In genomic region chr2:63578767-63579166, GRCh38 we compare ENCODE assay signal across 27 cellular contexts. TPM values are rescaled to one million over a fixed set of nuclear protein-coding genes. Genes with fewer than 3 reads are reported as not detected.
A peak's percentile ranks its signal among the peaks of the same experiment; 100 is the strongest.
DNase-seq lines count a peak whose midpoint lies in the region; ATAC-seq, FAIRE-seq and TF ChIP-seq lines count a peak whose summit lies in the region.
"Had no signal": no experiment of that assay in that cellular context is flagged by ENCODE, and none has a peak within 500 bp of the region (broad histone marks: within the 10 kb centered on the region; RNA-seq: fewer than 3 reads in every experiment).

No MANE protein-coding gene starts in this region.

- H3K4me1 Mint-ChIP-seq in activated CD4-positive, alpha-beta memory T cell treated with anti-CD3 and anti-CD28 coated beads, Interleukin-2, amount 10 ng/mL, durations not matched to agents 7 days and 5 days: no peaks in the 10 kb centered on the region

- no peak overlapping the region for H3K4me3 Mint-ChIP-seq in activated CD4-positive, alpha-beta memory T cell treated with anti-CD3 and anti-CD28 coated beads, Interleukin-2, amount 10 ng/mL, durations not matched to agents 7 days and 5 days
- H3K4me3 Mint-ChIP-seq: B cell; CD4-positive, alpha-beta T cell; CD8-positive, alpha-beta T cell had no signal

- in situ Hi-C loops in HepG2 (cut with HindIII; ENCODE audit: extremely low pct_ligation_motif_present, low pct_unique_long_range_greater_than_20kb): no loop called here

- H3K4me1 ChIP-seq in HepG2 (ENCODE audit: insufficient read depth, low read length) (no peaks in the 10 kb centered on the region), right lobe of liver (no peaks in the 10 kb centered on the region), HUES48 (ENCODE audit: control insufficient read depth, insufficient read depth, low read length) (peaks cover 22% of the 10 kb centered on the region), Karpas-422 (ENCODE audit: low read length) (no peaks in the 10 kb centered on the region)
- H3K4me1 ChIP-seq: A549, Caco-2 had no signal

- no peaks in the 10 kb centered on the region for H4K20me1 ChIP-seq in HepG2 (ENCODE audit: insufficient read depth, low read length)
- 0 out of 2 replicates have a peak, but pooled peaks cover 8% of the 10 kb centered on the region for H4K20me1 ChIP-seq in Karpas-422 (ENCODE audit: insufficient read depth, low read depth, low read length)
- H4K20me1 ChIP-seq: BLaER1 treated with 17β-estradiol and CSF1 and Interleukin-3, amounts not matched to agents 10 nM and 100 nM had no signal

- intact Hi-C loops in HepG2 (cut with micrococcal nuclease; ENCODE audit: unreplicated experiment): no loop called here
- intact Hi-C loops in right lobe of liver (cut with DNase I): no loop called here

- no peaks in the 10 kb centered on the region for H3K27me3 ChIP-seq in HepG2 (ENCODE audit: control insufficient read depth in 1 of 2, insufficient read depth in 2 of 2, low read length in 2 of 2)
- no peaks in the 10 kb centered on the region for H3K27me3 ChIP-seq in right lobe of liver
- H3K27me3 ChIP-seq in HUES48 (ENCODE audit: control insufficient read depth, insufficient read depth, low read length): no peaks in the 10 kb centered on the region
- H3K27me3 ChIP-seq in Karpas-422 (ENCODE audit: low read length): no peaks in the 10 kb centered on the region
- H3K27me3 ChIP-seq: BLaER1 treated with 17β-estradiol and CSF1 and Interleukin-3, amounts not matched to agents 10 nM and 100 nM had no signal

- POLR2A ChIA-PET in HepG2 (lab: Yijun Ruan, JAX): no interaction called here
- POLR2A ChIA-PET in activated CD4-positive, alpha-beta memory T cell treated with anti-CD3 and anti-CD28 coated beads, Interleukin-2, amount 10 ng/mL, durations not matched to agents 7 days and 5 days (lab: Charles Lee): interaction anchor here (1.8 kb wide), 1 partner anchor 9 kb away, joined by 5 read pairs; the partner anchor contains the start of gene WDPCP

- no peaks in the 10 kb centered on the region for H3K36me3 Mint-ChIP-seq in activated CD4-positive, alpha-beta memory T cell treated with anti-CD3 and anti-CD28 coated beads, Interleukin-2, amount 10 ng/mL, durations not matched to agents 7 days and 5 days (ENCODE audit: low read depth)

- 0 out of 2 replicates have a peak, but pooled peaks cover 2% of the 10 kb centered on the region for H3K9me2 ChIP-seq in Karpas-422 (replicated peaks; ENCODE audit: insufficient read depth, low read length)

- H3K9ac ChIP-seq in HepG2 (ENCODE audit: insufficient read depth, low read depth, low read length): no peak overlapping the region
- no peak overlapping the region for H3K9ac ChIP-seq in HUES48 (ENCODE audit: low read depth, low read length)
- H3K9ac ChIP-seq in Karpas-422 (ENCODE audit: low read length): no peak overlapping the region
- H3K9ac ChIP-seq: BLaER1 treated with 17β-estradiol and CSF1 and Interleukin-3, amounts not matched to agents 10 nM and 100 nM had no signal

- no peak for DNase-seq in HepG2 (ENCODE audit: low spot score)
- no peak for DNase-seq in right lobe of liver
- DNase-seq in Karpas-422: peak; percentile 10
- no peak for DNase-seq in activated CD4-positive, alpha-beta memory T cell treated with anti-CD3 and anti-CD28 coated beads, Interleukin-2, amount 10 ng/mL, durations not matched to agents 7 days and 5 days
- DNase-seq in DMS 273 treated with DMSO at 0.1 percent for 48 hours (lab: John Stamatoyannopoulos, UW): no peak
- DNase-seq: AML-193; Caco-2; Calu3; CD4-positive, alpha-beta T cell; CD8-positive, alpha-beta T cell; DMS153; DMS53; DMS79; DND-41; EL; GDM1 had no signal

- TF ChIP-seq CTCF in HepG2 (CRISPR knock-in tag; IDR thresholded peaks at IDR 0.05) (no peak), right lobe of liver (IDR thresholded peaks at IDR 0.05) (no peak)

- no peak for TF ChIP-seq RAD21 in HepG2 (CRISPR knock-in tag; IDR thresholded peaks at IDR 0.05)

- BruUV-seq in HepG2 (replicated peaks; lab: Mats Ljungman, UMichigan): no TSS peak

- no peak for FAIRE-seq in HepG2 (lab: Jason Lieb, UNC)
- FAIRE-seq: A549, D721Med, GM12878, GM12892, GM18507 had no signal

- H3K4me2 ChIP-seq in HepG2 (ENCODE audit: low read depth, low read length) (no peak overlapping the region), Karpas-422 (ENCODE audit: low read depth, low read length, poor library complexity, severe bottlenecking) (no peak overlapping the region)
- H3K4me2 ChIP-seq: A549; BLaER1 treated with 17β-estradiol and CSF1 and Interleukin-3, amounts not matched to agents 10 nM and 100 nM had no signal

- no peak overlapping the region for H3K4me3 ChIP-seq in HepG2 (replicated peaks in 1 of 3; ENCODE audit: insufficient read depth in 1 of 3, low read depth in 2 of 3, low read length in 3 of 3)
- no peak overlapping the region for H3K4me3 ChIP-seq in right lobe of liver
- no peak overlapping the region for H3K4me3 ChIP-seq in HUES48 (ENCODE audit: low read depth, low read length)
- H3K4me3 ChIP-seq in Karpas-422 (ENCODE audit: low read length): no peak overlapping the region
- H3K4me3 ChIP-seq: A549; BLaER1 treated with 17β-estradiol and CSF1 and Interleukin-3, amounts not matched to agents 10 nM and 100 nM; GM12878 had no signal

- H3K36me3 ChIP-seq in HepG2 (replicated peaks in 1 of 2; ENCODE audit: control insufficient read depth in 1 of 2, insufficient read depth in 2 of 2, low read length in 2 of 2): no peaks in the 10 kb centered on the region
- no peaks in the 10 kb centered on the region for H3K36me3 ChIP-seq in right lobe of liver
- H3K36me3 ChIP-seq in HUES48 (ENCODE audit: control insufficient read depth, insufficient read depth, low read length): no peaks in the 10 kb centered on the region
- no peaks in the 10 kb centered on the region for H3K36me3 ChIP-seq in Karpas-422 (ENCODE audit: insufficient read depth, low read length)

- WGBS in HepG2 (ENCODE audit: low lambda C conversion rate): 97% methylated on average over 3 of the region's 3 CpGs
- 98% methylated on average over 3 of the region's 3 CpGs for WGBS in right lobe of liver (ENCODE audit: insufficient coverage, low coverage, low lambda C conversion rate, missing lambda C conversion rate)

- H3K27ac Mint-ChIP-seq in activated CD4-positive, alpha-beta memory T cell treated with anti-CD3 and anti-CD28 coated beads, Interleukin-2, amount 10 ng/mL, durations not matched to agents 7 days and 5 days: no peak overlapping the region
- H3K27ac Mint-ChIP-seq: B cell; CD4-positive, alpha-beta T cell; CD8-positive, alpha-beta T cell had no signal

- no peaks in the 10 kb centered on the region for H3K9me3 ChIP-seq in HepG2 (ENCODE audit: low read length)
- no peaks in the 10 kb centered on the region for H3K9me3 ChIP-seq in right lobe of liver
- no peaks in the 10 kb centered on the region for H3K9me3 ChIP-seq in HUES48 (ENCODE audit: control insufficient read depth, insufficient read depth, low read length)
- H3K9me3 ChIP-seq in Karpas-422 (ENCODE audit: low read length): peaks cover 5% of the 10 kb centered on the region
- H3K9me3 ChIP-seq: A549, Caco-2 had no signal

- TF ChIP-seq POLR2A in HepG2 (IDR thresholded peaks at IDR 0.05; ENCODE audit: insufficient read depth in 1 of 2, low read depth in 2 of 2, low read length in 2 of 2) (no peak), right lobe of liver (IDR thresholded peaks at IDR 0.05) (no peak)

- H3K27ac ChIP-seq in HepG2 (ENCODE audit: extremely low read length, insufficient read depth, low read length): no peak overlapping the region
- H3K27ac ChIP-seq in right lobe of liver: no peak overlapping the region
- peak overlapping the region; percentile 54 for H3K27ac ChIP-seq in HUES48 (ENCODE audit: low read depth, low read length)
- no peak overlapping the region for H3K27ac ChIP-seq in Karpas-422 (ENCODE audit: low read length)
- H3K27ac ChIP-seq: 22Rv1; A549; BLaER1 treated with 17β-estradiol and CSF1 and Interleukin-3, amounts not matched to agents 10 nM and 100 nM; C4-2B had no signal

- no peak overlapping the region for H2AFZ ChIP-seq in HepG2 (ENCODE audit: low read length)
- no peak overlapping the region for H2AFZ ChIP-seq in Karpas-422 (ENCODE audit: low read length)

- TF ChIP-seq EP300 in HepG2 (IDR thresholded peaks at IDR 0.05; ENCODE audit: low read depth in 2 of 2, low read length in 2 of 2) (no peak), HepG2 (CRISPR knock-in tag; IDR thresholded peaks at IDR 0.05; ENCODE audit: borderline replicate concordance) (no peak)

- H3K9me3 Mint-ChIP-seq in activated CD4-positive, alpha-beta memory T cell treated with anti-CD3 and anti-CD28 coated beads, Interleukin-2, amount 10 ng/mL, durations not matched to agents 7 days and 5 days: peaks cover 3% of the 10 kb centered on the region
- H3K9me3 Mint-ChIP-seq: CD4-positive, alpha-beta T cell had no signal

- H3K79me2 ChIP-seq in HepG2 (ENCODE audit: insufficient read depth, low read length) (no peaks in the 10 kb centered on the region), Karpas-422 (ENCODE audit: low read length) (no peaks in the 10 kb centered on the region; the same call in 1 of the 2 replicates)

- no peaks in the 10 kb centered on the region for H3K27me3 Mint-ChIP-seq in activated CD4-positive, alpha-beta memory T cell treated with anti-CD3 and anti-CD28 coated beads, Interleukin-2, amount 10 ng/mL, durations not matched to agents 7 days and 5 days
- H3K27me3 Mint-ChIP-seq: B cell; CD4-positive, alpha-beta T cell had no signal

- CTCF ChIA-PET in HepG2 (lab: Yijun Ruan, JAX; ENCODE audit: low intra/inter-chr PET ratio, low total read pairs): no interaction called here
- CTCF ChIA-PET in activated CD4-positive, alpha-beta memory T cell treated with anti-CD3 and anti-CD28 coated beads, Interleukin-2, amount 10 ng/mL, durations not matched to agents 7 days and 5 days (lab: Charles Lee): no interaction called here

- ATAC-seq in HepG2 (no peak), right lobe of liver (no peak), GM21723 (IDR thresholded peaks at IDR 0.05; ENCODE audit: unreplicated experiment) (no peak)
- ATAC-seq: A549; CD8-positive, alpha-beta T cell; GM12878 had no signal

RNA-seq across cellular contexts. Expression of gene WDPCP, which starts 9.5 kb away (rescaled TPM):
- 4.6 and 5.2 TPM in 2 replicates for total RNA-seq in HepG2 (2016; rRNA removed; fragmentation: Illumina TruSeq; extraction: Trizol)
- 14.2 and 15.9 TPM in 2 replicates for total RNA-seq in HepG2 (2016; cell fraction: cytosol; rRNA removed; fragmentation: Illumina TruSeq; extraction: Trizol; ENCODE audit: low read depth)
- 4.7 and 5.5 TPM in 2 replicates for total RNA-seq in HepG2 (2016; cell fraction: insoluble cytoplasmic fraction; rRNA removed; fragmentation: Illumina TruSeq; extraction: Trizol)
- total RNA-seq in HepG2 (2016; cell fraction: membrane; rRNA removed; fragmentation: Illumina TruSeq; extraction: Trizol): 9.0 and 11.8 TPM in 2 replicates
- 18.6 and 20.4 TPM in 2 replicates for total RNA-seq in HepG2 (2016; cell fraction: nucleus; rRNA removed; fragmentation: Illumina TruSeq; extraction: Trizol)
- 1.8 and 2.9 TPM in 2 replicates for polyA plus RNA-seq in HepG2 (2011; rRNA removed)
- polyA plus RNA-seq in HepG2 (2011; cell fraction: cytosol; rRNA removed): 0.97 and 1.0 TPM in 2 replicates
- polyA plus RNA-seq in HepG2 (2011; cell fraction: nucleus; rRNA removed): 4.3 TPM in 2 replicates
- polyA plus RNA-seq in HepG2 (2012): 1.7 and 2.0 TPM in 2 replicates
- 0.53 and 0.58 TPM in 2 replicates for polyA plus RNA-seq in HepG2 (2016; cell fraction: cytosol; fragmentation: Illumina TruSeq; extraction: Trizol; ENCODE audit: low read depth)
- polyA plus RNA-seq in HepG2 (2016; cell fraction: insoluble cytoplasmic fraction; fragmentation: Illumina TruSeq; extraction: Trizol; ENCODE audit: low read depth): 2.5 and 2.8 TPM in 2 replicates
- polyA plus RNA-seq in HepG2 (2016; cell fraction: membrane; fragmentation: Illumina TruSeq; extraction: Trizol; ENCODE audit: low read depth): 1.5 and 2.0 TPM in 2 replicates
- 5.1 and 6.1 TPM in 2 replicates for polyA plus RNA-seq in HepG2 (2016; cell fraction: nucleus; fragmentation: Illumina TruSeq; extraction: Trizol; ENCODE audit: insufficient read depth, low read depth)
- polyA minus RNA-seq in HepG2 (2011; rRNA and poly(A)+ RNA removed; ENCODE audit: low replicate concordance): 9.9 and 26.1 TPM in 2 replicates
- polyA minus RNA-seq in HepG2 (2011; cell fraction: cytosol; rRNA and poly(A)+ RNA removed): 2.5 and 4.6 TPM in 2 replicates
- 44.1 and 49.7 TPM in 2 replicates for polyA minus RNA-seq in HepG2 (2011; cell fraction: nucleus; rRNA and poly(A)+ RNA removed)
- total RNA-seq in right lobe of liver: 1 to 10 TPM; 2.7 to 4.4 (median 3.0) TPM
- total RNA-seq in Karpas-422 (2014; rRNA removed; shearing (Covaris generic); ENCODE audit: low replicate concordance): 15.3 and 20.8 TPM in 2 replicates
- total RNA-seq in activated CD4-positive, alpha-beta memory T cell treated with anti-CD3 and anti-CD28 coated beads, Interleukin-2, amount 10 ng/mL, durations not matched to agents 7 days and 5 days: 1 to 10 TPM; 4.9 to 6.3 TPM

RNA-seq across cellular contexts. Expression of gene MDH1, which starts 10.0 kb away (rescaled TPM):
- 415 and 596 TPM in 2 replicates for total RNA-seq in HepG2 (2016; rRNA removed; fragmentation: Illumina TruSeq; extraction: Trizol)
- 85.4 and 99.8 TPM in 2 replicates for total RNA-seq in HepG2 (2016; cell fraction: cytosol; rRNA removed; fragmentation: Illumina TruSeq; extraction: Trizol; ENCODE audit: low read depth)
- 405 and 611 TPM in 2 replicates for total RNA-seq in HepG2 (2016; cell fraction: insoluble cytoplasmic fraction; rRNA removed; fragmentation: Illumina TruSeq; extraction: Trizol)
- total RNA-seq in HepG2 (2016; cell fraction: membrane; rRNA removed; fragmentation: Illumina TruSeq; extraction: Trizol): 96.5 and 110 TPM in 2 replicates
- total RNA-seq in HepG2 (2016; cell fraction: nucleus; rRNA removed; fragmentation: Illumina TruSeq; extraction: Trizol): 230 and 233 TPM in 2 replicates
- polyA plus RNA-seq in HepG2 (2011; rRNA removed): 203 and 293 TPM in 2 replicates
- 203 and 248 TPM in 2 replicates for polyA plus RNA-seq in HepG2 (2011; cell fraction: cytosol; rRNA removed)
- polyA plus RNA-seq in HepG2 (2011; cell fraction: nucleus; rRNA removed): 56.7 and 75.3 TPM in 2 replicates
- polyA plus RNA-seq in HepG2 (2012): 158 and 206 TPM in 2 replicates
- polyA plus RNA-seq in HepG2 (2016; cell fraction: cytosol; fragmentation: Illumina TruSeq; extraction: Trizol; ENCODE audit: low read depth): 61.0 and 66.0 TPM in 2 replicates
- polyA plus RNA-seq in HepG2 (2016; cell fraction: insoluble cytoplasmic fraction; fragmentation: Illumina TruSeq; extraction: Trizol; ENCODE audit: low read depth): 513 and 532 TPM in 2 replicates
- polyA plus RNA-seq in HepG2 (2016; cell fraction: membrane; fragmentation: Illumina TruSeq; extraction: Trizol; ENCODE audit: low read depth): 81.4 and 84.3 TPM in 2 replicates
- polyA plus RNA-seq in HepG2 (2016; cell fraction: nucleus; fragmentation: Illumina TruSeq; extraction: Trizol; ENCODE audit: insufficient read depth, low read depth): 260 and 264 TPM in 2 replicates
- 112 and 123 TPM in 2 replicates for polyA minus RNA-seq in HepG2 (2011; rRNA and poly(A)+ RNA removed; ENCODE audit: low replicate concordance)
- polyA minus RNA-seq in HepG2 (2011; cell fraction: cytosol; rRNA and poly(A)+ RNA removed): 111 and 121 TPM in 2 replicates
- polyA minus RNA-seq in HepG2 (2011; cell fraction: nucleus; rRNA and poly(A)+ RNA removed): 112 and 144 TPM in 2 replicates
- total RNA-seq in right lobe of liver: 100 to 1,000 TPM in 4 of 6 experiments, 10 to 100 TPM in 2; 96.4 to 266 (median 110) TPM
- total RNA-seq in Karpas-422 (2014; rRNA removed; shearing (Covaris generic); ENCODE audit: low replicate concordance): 141 and 208 TPM in 2 replicates
- total RNA-seq in activated CD4-positive, alpha-beta memory T cell treated with anti-CD3 and anti-CD28 coated beads, Interleukin-2, amount 10 ng/mL, durations not matched to agents 7 days and 5 days: 100 to 1,000 TPM; 190 to 192 TPM
